ENCODE assay signal across 14 cellular contexts in the genomic region with DNA sequence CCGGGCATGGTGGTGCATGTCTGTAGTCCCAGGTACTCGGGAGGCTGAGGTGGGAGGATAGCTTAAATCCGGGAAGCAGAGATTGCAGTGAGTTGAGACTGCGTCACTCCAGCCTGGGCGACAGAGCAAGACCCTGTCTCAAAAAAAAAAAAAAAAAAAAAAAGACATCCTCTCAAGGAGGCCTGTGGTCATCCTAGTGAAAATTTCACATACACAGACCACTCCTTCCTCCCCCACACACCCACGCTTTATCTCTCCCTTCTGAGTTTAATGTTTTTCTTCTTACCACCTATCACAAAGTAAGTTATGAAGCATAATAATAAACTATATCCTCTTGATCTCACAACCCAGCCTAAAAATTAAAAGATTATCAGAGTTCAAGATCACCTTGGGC. TPM values are rescaled to one million over a fixed set of nuclear protein-coding genes. Genes with fewer than 3 reads are reported as not detected.
DNase-seq lines count a peak whose midpoint lies in the region; ATAC-seq and TF ChIP-seq lines count a peak whose summit lies in the region.
"Had no signal": no experiment of that assay in that cellular context is flagged by ENCODE, and none has a peak within 500 bp of the region (broad histone marks: within the 10 kb centered on the region; RNA-seq: fewer than 3 reads in every experiment).

No MANE protein-coding gene starts in this region.

- DNase-seq in stimulated activated naive CD8-positive, alpha-beta T cell treated with anti-CD3 and anti-CD28 coated beads, Interleukin-15, Interleukin-2, amounts not matched to agents 100 U/mL and 50 U/mL, for 24 hours, result no peak
- DNase-seq in Panc1 (ENCODE audit: low read depth, low spot score) (no peak), epithelial cell of proximal tubule (ENCODE audit: low read depth) (no peak), type B pancreatic cell (ENCODE audit: extremely low spot score, unreplicated experiment) (no peak), NCI-H1436 treated with DMSO at 0.1 percent for 48 hours (lab: John Stamatoyannopoulos, UW) (no peak), NCI-H1092 (lab: John Stamatoyannopoulos, UW) (no peak)
- DNase-seq: activated CD4-positive, alpha-beta T cell treated with anti-CD3 and anti-CD28 coated beads, Interleukin-2, amount 50 U/mL, for 1 hour; BE2C; NCI-H2029; posterior cingulate gyrus; stimulated activated naive CD4-positive, alpha-beta T cell treated with Interleukin-2 at 50 U/mL for 16 hours had no signal

- no peak overlapping the region for H3K27ac Mint-ChIP-seq in stimulated activated naive CD8-positive, alpha-beta T cell treated with anti-CD3 and anti-CD28 coated beads, Interleukin-15, Interleukin-2, amounts not matched to agents 100 ng/mL and 50 ng/mL, for 24 hours
- peak overlapping the region; percentile 99 for H3K27ac Mint-ChIP-seq in type B pancreatic cell

- H3K4me1 ChIP-seq in Panc1 (ENCODE audit: control insufficient read depth, insufficient read depth, low read length), result peaks cover 4% of the 10 kb centered on the region

- H3K36me3 ChIP-seq in Panc1 (ENCODE audit: control insufficient read depth, insufficient read depth, low read length), result peaks cover 23% of the 10 kb centered on the region

- TF ChIP-seq CTCF in Panc1 (IDR thresholded peaks at IDR 0.05), result no peak
- TF ChIP-seq CTCF in epithelial cell of proximal tubule (conservative IDR thresholded peaks at IDR 0.05; ENCODE audit: low read depth, low read length), result no peak
- no peak for TF ChIP-seq CTCF in type B pancreatic cell (conservative IDR thresholded peaks at IDR 0.05)

- intact Hi-C loops in Panc1 (cut with micrococcal nuclease; ENCODE audit: unreplicated experiment), result no loop called here

- H3K9me3 Mint-ChIP-seq in stimulated activated naive CD8-positive, alpha-beta T cell treated with anti-CD3 and anti-CD28 coated beads, Interleukin-15, Interleukin-2, amounts not matched to agents 100 ng/mL and 50 ng/mL, for 24 hours, result no peaks in the 10 kb centered on the region
- H3K9me3 Mint-ChIP-seq in type B pancreatic cell, result peaks cover 5% of the 10 kb centered on the region
- H3K9me3 Mint-ChIP-seq: activated naive CD4-positive, alpha-beta T cell treated with anti-CD3 and anti-CD28 coated beads, Interleukin-2, amount 50 U/mL, for 72 hours had no signal

- H3K4me3 ChIP-seq in Panc1 (ENCODE audit: low read depth in 2 of 2, low read length in 2 of 2) (no peak overlapping the region), epithelial cell of proximal tubule (ENCODE audit: low read depth, low read length) (peak overlapping the region; percentile 94)

- H3K27me3 ChIP-seq in Panc1 (ENCODE audit: control insufficient read depth, insufficient read depth, low read length), result no peaks in the 10 kb centered on the region
- H3K27me3 ChIP-seq: BE2C had no signal

- CTCF ChIA-PET in Panc1 (lab: Charles Lee), result no interaction called here

- peak overlapping the region; percentile 99 for H3K4me3 Mint-ChIP-seq in stimulated activated naive CD8-positive, alpha-beta T cell treated with anti-CD3 and anti-CD28 coated beads, Interleukin-15, Interleukin-2, amounts not matched to agents 100 ng/mL and 50 ng/mL, for 24 hours
- H3K4me3 Mint-ChIP-seq in type B pancreatic cell, result no peak overlapping the region

- in situ Hi-C loops in Panc1 (cut with HindIII; ENCODE audit: low pct_unique_long_range_greater_than_20kb, low sequenced_read_pairs), result no loop called here

- peaks cover 29% of the 10 kb centered on the region for H3K4me1 Mint-ChIP-seq in stimulated activated naive CD8-positive, alpha-beta T cell treated with anti-CD3 and anti-CD28 coated beads, Interleukin-15, Interleukin-2, amounts not matched to agents 100 ng/mL and 50 ng/mL, for 24 hours (ENCODE audit: low read depth)
- peaks cover 10% of the 10 kb centered on the region for H3K4me1 Mint-ChIP-seq in type B pancreatic cell (ENCODE audit: unreplicated experiment)

- H3K36me3 Mint-ChIP-seq in stimulated activated naive CD8-positive, alpha-beta T cell treated with anti-CD3 and anti-CD28 coated beads, Interleukin-15, Interleukin-2, amounts not matched to agents 100 ng/mL and 50 ng/mL, for 24 hours (ENCODE audit: low read depth), result peaks cover 15% of the 10 kb centered on the region
- H3K36me3 Mint-ChIP-seq in type B pancreatic cell, result peaks cover 2% of the 10 kb centered on the region

- ATAC-seq in stimulated activated naive CD8-positive, alpha-beta T cell treated with anti-CD3 and anti-CD28 coated beads, Interleukin-15, Interleukin-2, amounts not matched to agents 100 U/mL and 50 U/mL, for 24 hours, result no peak
- ATAC-seq in Panc1 (no peak), HG03175 (IDR thresholded peaks at IDR 0.05; ENCODE audit: unreplicated experiment) (no peak)
- ATAC-seq: activated naive CD4-positive, alpha-beta T cell treated with anti-CD3 and anti-CD28 coated beads, Interleukin-2, amount 50 U/mL, for 72 hours had no signal

- no TSS peak for BruUV-seq in Panc1 (replicated peaks; lab: Mats Ljungman, UMichigan)

- H3K27me3 Mint-ChIP-seq in stimulated activated naive CD8-positive, alpha-beta T cell treated with anti-CD3 and anti-CD28 coated beads, Interleukin-15, Interleukin-2, amounts not matched to agents 100 ng/mL and 50 ng/mL, for 24 hours, result no peaks in the 10 kb centered on the region
- peaks cover 3% of the 10 kb centered on the region for H3K27me3 Mint-ChIP-seq in type B pancreatic cell

- no peaks in the 10 kb centered on the region for H3K9me3 ChIP-seq in Panc1 (ENCODE audit: control insufficient read depth, insufficient read depth, low read depth, low read length)
- H3K9me3 ChIP-seq: BE2C had no signal

- peak overlapping the region; percentile 92 for H3K27ac ChIP-seq in Panc1 (ENCODE audit: low read length)

- POLR2A ChIA-PET in Panc1 (lab: Charles Lee), result no interaction called here

RNA-seq across cellular contexts. Expression of a gene that starts 1.3 kb away (rescaled TPM):
- total RNA-seq in Panc1 (2021; ENCODE audit: unreplicated experiment) (41.0 TPM), epithelial cell of proximal tubule (33.7 and 56.9 TPM in 2 replicates), type B pancreatic cell (ENCODE audit: low replicate concordance) (44.9 and 56.5 TPM in 2 replicates)
- 28.0 TPM for polyA plus RNA-seq in Panc1 (2012; ENCODE audit: insufficient read length)
